16 cellular contexts compared by ENCODE assay signal in genomic region chr1:226730064-226730463, GRCh38. TPM values are rescaled to one million over a fixed set of nuclear protein-coding genes. Genes with fewer than 3 reads are reported as not detected.
A peak's percentile ranks its signal among the peaks of the same experiment; 100 is the strongest.
DNase-seq lines count a peak whose midpoint lies in the region; ATAC-seq, FAIRE-seq and TF ChIP-seq lines count a peak whose summit lies in the region.
"Had no signal": no experiment of that assay in that cellular context is flagged by ENCODE, and none has a peak within 500 bp of the region (broad histone marks: within the 10 kb centered on the region; RNA-seq: fewer than 3 reads in every experiment).

No MANE protein-coding gene starts in this region.

- ATAC-seq in activated CD8-positive, alpha-beta T cell treated with anti-CD3 and anti-CD28 coated beads, Interleukin-2, amount 10 ng/mL, durations not matched to agents 7 days and 5 days: no peak
- ATAC-seq in HG03159 (IDR thresholded peaks at IDR 0.05; ENCODE audit: unreplicated experiment): no peak
- ATAC-seq: left colon had no signal

- H3K4me3 Mint-ChIP-seq in activated naive CD4-positive, alpha-beta T cell treated with anti-CD3 and anti-CD28 coated beads for 36 hours: peak overlapping the region; percentile 77
- H3K4me3 Mint-ChIP-seq in activated CD8-positive, alpha-beta T cell treated with anti-CD3 and anti-CD28 coated beads, Interleukin-2, amount 10 ng/mL, durations not matched to agents 7 days and 5 days: peak overlapping the region; percentile 91

- no peak for TF ChIP-seq CTCF in kidney (IDR thresholded peaks at IDR 0.05; ENCODE audit: borderline replicate concordance, extremely low read depth, insufficient read depth)

- peaks cover 59% of the 10 kb centered on the region for H3K36me3 Mint-ChIP-seq in activated naive CD4-positive, alpha-beta T cell treated with anti-CD3 and anti-CD28 coated beads for 36 hours (ENCODE audit: low read depth)
- peaks cover 92% of the 10 kb centered on the region for H3K36me3 Mint-ChIP-seq in activated CD8-positive, alpha-beta T cell treated with anti-CD3 and anti-CD28 coated beads, Interleukin-2, amount 10 ng/mL, durations not matched to agents 7 days and 5 days (ENCODE audit: low read depth)

- H3K4me1 Mint-ChIP-seq in activated naive CD4-positive, alpha-beta T cell treated with anti-CD3 and anti-CD28 coated beads for 36 hours (ENCODE audit: low read depth): peaks cover 80% of the 10 kb centered on the region
- H3K4me1 Mint-ChIP-seq in activated CD8-positive, alpha-beta T cell treated with anti-CD3 and anti-CD28 coated beads, Interleukin-2, amount 10 ng/mL, durations not matched to agents 7 days and 5 days (ENCODE audit: low read depth): peaks cover 96% of the 10 kb centered on the region

- peak overlapping the region; percentile 23 to 32 for H3K27ac ChIP-seq in kidney (ENCODE audit: low read depth in 2 of 2, low read length in 2 of 2)
- H3K27ac ChIP-seq: thoracic aorta had no signal

- POLR2A ChIA-PET in activated CD8-positive, alpha-beta T cell treated with anti-CD3 and anti-CD28 coated beads, Interleukin-2, amount 10 ng/mL, durations not matched to agents 7 days and 5 days (lab: Charles Lee): interaction anchor here (0.6 to 2.4 kb wide), 3 partner anchors 14 to 27 kb away, joined by 6 to 9 read pairs (median 7); no protein-coding TSS in a partner anchor

- H3K9me3 Mint-ChIP-seq in activated naive CD4-positive, alpha-beta T cell treated with anti-CD3 and anti-CD28 coated beads for 36 hours: no peaks in the 10 kb centered on the region
- H3K9me3 Mint-ChIP-seq in activated CD8-positive, alpha-beta T cell treated with anti-CD3 and anti-CD28 coated beads, Interleukin-2, amount 10 ng/mL, durations not matched to agents 7 days and 5 days (ENCODE audit: insufficient read depth): no peaks in the 10 kb centered on the region
- H3K9me3 Mint-ChIP-seq: activated T-helper 2 cell treated with anti-CD3 and anti-CD28 coated beads, Interferon-gamma antibody, Interleukin-2, Interleukin-4, amounts not matched to agents 10 μg/mL and 5 μg/mL and 100 μg/mL, durations not matched to agents 14 hours and 24 hours and 36 hours had no signal

- FAIRE-seq in kidney (lab: Jason Lieb, UNC): no peak
- FAIRE-seq: D721Med had no signal

- in situ Hi-C loops in ACHN (cut with HindIII; ENCODE audit: low pct_ligation_motif_present, low pct_unique_long_range_greater_than_20kb, low sequenced_read_pairs): no loop called here

- CTCF ChIA-PET in activated naive CD4-positive, alpha-beta T cell treated with anti-CD3 and anti-CD28 coated beads for 36 hours (lab: Charles Lee): interaction anchor here (1.0 to 3.4 kb wide), 5 partner anchors 9 to 104 kb away, joined by 3 to 12 read pairs (median 6); partner anchors contain the start of gene ITPKB
- CTCF ChIA-PET in activated CD8-positive, alpha-beta T cell treated with anti-CD3 and anti-CD28 coated beads, Interleukin-2, amount 10 ng/mL, durations not matched to agents 7 days and 5 days (lab: Charles Lee): interaction anchor here (0.7 to 9.0 kb wide), 12 partner anchors 8 to 322 kb away, joined by 3 to 89 read pairs (median 4); partner anchors contain the start of genes ITPKB and PARP1

- no peaks in the 10 kb centered on the region for H3K27me3 Mint-ChIP-seq in activated naive CD4-positive, alpha-beta T cell treated with anti-CD3 and anti-CD28 coated beads for 36 hours (ENCODE audit: low read depth)
- no peaks in the 10 kb centered on the region for H3K27me3 Mint-ChIP-seq in activated CD8-positive, alpha-beta T cell treated with anti-CD3 and anti-CD28 coated beads, Interleukin-2, amount 10 ng/mL, durations not matched to agents 7 days and 5 days (ENCODE audit: low read depth)
- H3K27me3 Mint-ChIP-seq: brain had no signal

- H3K36me3 ChIP-seq in kidney (ENCODE audit: control insufficient read depth in 1 of 2, insufficient read depth in 2 of 2, low read length in 2 of 2): no peaks in the 10 kb centered on the region
- H3K36me3 ChIP-seq: thoracic aorta had no signal

- peak overlapping the region; percentile 98 for H3K27ac Mint-ChIP-seq in activated naive CD4-positive, alpha-beta T cell treated with anti-CD3 and anti-CD28 coated beads for 36 hours
- H3K27ac Mint-ChIP-seq in activated CD8-positive, alpha-beta T cell treated with anti-CD3 and anti-CD28 coated beads, Interleukin-2, amount 10 ng/mL, durations not matched to agents 7 days and 5 days: peak overlapping the region; percentile 90
- H3K27ac Mint-ChIP-seq: progenitor cell of endocrine pancreas had no signal

- no peak overlapping the region for H3K4me3 ChIP-seq in kidney (ENCODE audit: low read length in 2 of 2)
- H3K4me3 ChIP-seq: thoracic aorta had no signal

- no peak for DNase-seq in activated naive CD4-positive, alpha-beta T cell treated with anti-CD3 and anti-CD28 coated beads for 36 hours
- DNase-seq in activated naive CD4-positive, alpha-beta T cell (lab: John Stamatoyannopoulos, UW): no peak
- no peak for DNase-seq in activated CD8-positive, alpha-beta T cell treated with anti-CD3 and anti-CD28 coated beads, Interleukin-2, amount 10 ng/mL, durations not matched to agents 7 days and 5 days
- DNase-seq in kidney (no peak), superior temporal gyrus (ENCODE audit: extremely low spot score) (peak; percentile 10), ACHN (no peak), AG08395 (ENCODE audit: low spot score) (no peak)
- DNase-seq: left colon, NCI-H146, NCI-H524 had no signal

- peaks cover 15 to 23% of the 10 kb centered on the region in 2 donors for H3K4me1 ChIP-seq in kidney (ENCODE audit: control insufficient read depth in 1 of 2, insufficient read depth in 1 of 2, low read depth in 1 of 2, low read length in 2 of 2)

- H3K9me3 ChIP-seq in kidney (ENCODE audit: control insufficient read depth in 1 of 2, low read length in 2 of 2): no peaks in the 10 kb centered on the region
- H3K9me3 ChIP-seq: thoracic aorta had no signal

- intact Hi-C loops in activated naive CD4-positive, alpha-beta T cell treated with anti-CD3 and anti-CD28 coated beads for 36 hours (cut with micrococcal nuclease): loop anchor here (5.0 kb wide), 1 partner anchor 212 kb away; the partner anchor contains the start of gene COQ8A
- intact Hi-C loops in kidney (cut with DNase I): no loop called here

- no peak overlapping the region for H3K9ac ChIP-seq in kidney (ENCODE audit: low read length in 2 of 2)

RNA-seq across cellular contexts. Expression of gene ITPKB, which starts 9.0 kb away (rescaled TPM):
- total RNA-seq in activated naive CD4-positive, alpha-beta T cell treated with anti-CD3 and anti-CD28 coated beads for 36 hours: 10 to 100 TPM; 40.3 to 40.9 TPM
- 10 to 100 TPM; 47.0 to 47.4 TPM for total RNA-seq in activated CD8-positive, alpha-beta T cell treated with anti-CD3 and anti-CD28 coated beads, Interleukin-2, amount 10 ng/mL, durations not matched to agents 7 days and 5 days
- 39.3 TPM for total RNA-seq in kidney
- polyA plus RNA-seq in kidney (ENCODE audit: insufficient read depth, low read depth, low replicate concordance): 20.2 TPM
